ENCODE assay signal across 8 cellular contexts in genomic region chr6:26195924-26196845, GRCh38.
A peak's percentile ranks its signal among the peaks of the same experiment; 100 is the strongest.
DNase-seq lines count a peak whose midpoint lies in the region; ATAC-seq lines count a peak whose summit lies in the region.

No MANE protein-coding gene starts in this region.

- peak overlapping the region; percentile 91 for H3K4me3 Mint-ChIP-seq in natural killer cell treated with Interleukin-12 subunit alpha and Interleukin-12 subunit beta and Interleukin-15 and Interleukin-18, amount 100 ng/mL, for 72 hours

- H3K36me3 ChIP-seq in SJCRH30 (no peaks in the 10 kb centered on the region), ectodermal cell (ENCODE audit: control insufficient read depth, insufficient read depth, low read length) (no peaks in the 10 kb centered on the region)

- DNase-seq in activated effector memory CD4-positive, alpha-beta T cell treated with anti-CD3 and anti-CD28 coated beads, Interleukin-2, amount 50 U/mL, for 16 hours, result peak; percentile 74
- no peak for DNase-seq in activated effector memory CD4-positive, alpha-beta T cell treated with Interleukin-2 at 50 U/mL for 16 hours
- DNase-seq in SJCRH30, result peak; percentile 27 to 55
- no peak for DNase-seq in natural killer cell treated with Interleukin-12 subunit alpha and Interleukin-12 subunit beta and Interleukin-15 and Interleukin-18, amount 100 ng/mL, for 72 hours (ENCODE audit: low spot score)
- DNase-seq in posterior vena cava (ENCODE audit: low spot score), result no peak
- DNase-seq in NCI-H345 treated with DMSO at 0.1 percent for 48 hours (lab: John Stamatoyannopoulos, UW; ENCODE audit: unreplicated experiment), result no peak
- no peak for DNase-seq in NCI-H2196 (lab: John Stamatoyannopoulos, UW; ENCODE audit: unreplicated experiment)

- H3K27ac Mint-ChIP-seq in natural killer cell treated with Interleukin-12 subunit alpha and Interleukin-12 subunit beta and Interleukin-15 and Interleukin-18, amount 100 ng/mL, for 72 hours, result peak overlapping the region; percentile 98 to 99

- WGBS in ectodermal cell, 2 experiments, result 13 to 14% methylated on average over 28 of the region's 28 CpGs

- H3K27ac ChIP-seq in SJCRH30 (peak overlapping the region; percentile 78), ectodermal cell (ENCODE audit: insufficient read depth, low read depth, low read length, poor library complexity, severe bottlenecking) (peak overlapping the region; percentile 79)

- no peaks in the 10 kb centered on the region for H3K9me3 Mint-ChIP-seq in natural killer cell treated with Interleukin-12 subunit alpha and Interleukin-12 subunit beta and Interleukin-15 and Interleukin-18, amount 100 ng/mL, for 72 hours

- no peaks in the 10 kb centered on the region for H3K4me1 ChIP-seq in SJCRH30
- no peaks in the 10 kb centered on the region for H3K4me1 ChIP-seq in ectodermal cell (ENCODE audit: control insufficient read depth, insufficient read depth, low read length)

- H3K4me3 ChIP-seq in SJCRH30 (peak overlapping the region; percentile 67), ectodermal cell (ENCODE audit: insufficient read depth, low read depth, low read length) (peak overlapping the region; percentile 93)

- no peaks in the 10 kb centered on the region for H3K27me3 Mint-ChIP-seq in natural killer cell treated with Interleukin-12 subunit alpha and Interleukin-12 subunit beta and Interleukin-15 and Interleukin-18, amount 100 ng/mL, for 72 hours

- intact Hi-C loops in posterior vena cava (cut with DNase I), result no loop called here

- H3K27me3 ChIP-seq in SJCRH30, result no peaks in the 10 kb centered on the region
- H3K27me3 ChIP-seq in ectodermal cell (ENCODE audit: control insufficient read depth, insufficient read depth, low read length, poor library complexity, severe bottlenecking), result no peaks in the 10 kb centered on the region

- H3K36me3 Mint-ChIP-seq in natural killer cell treated with Interleukin-12 subunit alpha and Interleukin-12 subunit beta and Interleukin-15 and Interleukin-18, amount 100 ng/mL, for 72 hours, result no peaks in the 10 kb centered on the region

- H3K9me3 ChIP-seq in SJCRH30 (replicated peaks), result no peaks in the 10 kb centered on the region
- no peaks in the 10 kb centered on the region for H3K9me3 ChIP-seq in ectodermal cell (ENCODE audit: control insufficient read depth, low read length)

- peaks cover 36 to 46% of the 10 kb centered on the region in 2 donors for H3K4me1 Mint-ChIP-seq in natural killer cell treated with Interleukin-12 subunit alpha and Interleukin-12 subunit beta and Interleukin-15 and Interleukin-18, amount 100 ng/mL, for 72 hours (ENCODE audit: low read depth in 2 of 2)

- ATAC-seq in natural killer cell treated with Interleukin-12 subunit alpha and Interleukin-12 subunit beta and Interleukin-15 and Interleukin-18, amount 100 ng/mL, for 72 hours, result no peak

Comparison
In these comparisons a context has a peak if more than half of its experiments do, and no peak if none do; other contexts are left out.
1. DNase-seq: peak in activated effector memory CD4-positive, alpha-beta T cell treated with anti-CD3 and anti-CD28 coated beads, Interleukin-2, amount 50 U/mL, for 16 hours (single experiment) and SJCRH30 (2 of 2); none in activated effector memory CD4-positive, alpha-beta T cell treated with Interleukin-2 at 50 U/mL for 16 hours (single experiment), natural killer cell treated with Interleukin-12 subunit alpha and Interleukin-12 subunit beta and Interleukin-15 and Interleukin-18, amount 100 ng/mL, for 72 hours (single experiment), posterior vena cava (single experiment), NCI-H345 treated with DMSO at 0.1 percent for 48 hours (single experiment) and NCI-H2196 (single experiment).